In the genomic region with DNA sequence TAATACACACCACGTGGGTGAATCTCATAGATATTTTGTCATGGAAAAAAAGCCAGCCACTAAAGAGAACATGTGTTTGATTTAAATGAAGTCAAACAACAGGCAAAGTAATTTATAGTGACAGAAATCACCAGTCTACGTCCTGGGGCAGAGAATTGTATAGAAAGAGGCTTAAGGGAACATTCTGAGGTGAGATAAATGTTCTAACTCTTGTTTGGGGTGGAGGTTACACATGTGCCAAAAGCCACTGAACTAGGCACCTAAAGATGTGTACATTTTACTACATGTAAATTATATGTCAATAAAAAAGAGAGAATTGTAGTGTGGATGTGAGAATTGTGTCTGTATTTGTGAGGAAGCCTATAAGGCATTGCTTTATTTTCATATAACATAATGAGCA, we compare ENCODE assay signal across 39 cellular contexts.
"Had no signal": no experiment of that assay in that cellular context is flagged by ENCODE, and none has a peak within 500 bp of the region (broad histone marks: within the 10 kb centered on the region; RNA-seq: fewer than 3 reads in every experiment).

No MANE protein-coding gene starts in this region.

- H3K36me3 ChIP-seq: adrenal gland, ascending aorta, brain microvascular endothelial cell, breast epithelium, cardiac muscle cell had no signal

- H3K27ac Mint-ChIP-seq: activated naive CD4-positive, alpha-beta T cell treated with anti-CD3 and anti-CD28 coated beads for 36 hours; activated naive CD4-positive, alpha-beta T cell treated with anti-CD3 and anti-CD28 coated beads, Interleukin-2, amount 10 ng/mL, durations not matched to agents 7 days and 5 days; activated naive CD4-positive, alpha-beta T cell treated with anti-CD3 and anti-CD28 coated beads, Interleukin-2, amount 50 U/mL, for 24 hours; activated naive CD4-positive, alpha-beta T cell treated with anti-CD3 and anti-CD28 coated beads, Interleukin-2, amount 50 U/mL, for 72 hours; activated naive CD8-positive, alpha-beta T cell; activated naive CD8-positive, alpha-beta T cell treated with anti-CD3 and anti-CD28 coated beads for 36 hours; activated naive CD8-positive, alpha-beta T cell treated with anti-CD3 and anti-CD28 coated beads, Interleukin-2, amount 10 ng/mL, durations not matched to agents 7 days and 5 days; activated naive CD8-positive, alpha-beta T cell treated with anti-CD3 and anti-CD28 coated beads, Interleukin-2, amount 50 U/mL, for 24 hours; activated T-cell treated with anti-CD3 and anti-CD28 coated beads, Interleukin-2, amount 50 U/mL, for 24 hours; activated T-cell treated with anti-CD3 and anti-CD28 coated beads, Interleukin-2, amount 50 U/mL, for 72 hours; activated T-helper 1 cell treated with anti-CD3 and anti-CD28 coated beads, Interleukin-12 subunit alpha, Interleukin-12 subunit beta, Interleukin-2, Interleukin-4 antibody, amounts not matched to agents 30 ng/mL and 10 ng/mL and 1 ng/mL, durations not matched to agents 14 hours and 24 hours and 36 hours; activated T-helper 17 cell treated with anti-CD3 and anti-CD28 coated beads, Interleukin-2, amount 50 U/mL, for 72 hours; activated T-helper 2 cell treated with anti-CD3 and anti-CD28 coated beads, Interferon-gamma antibody, Interleukin-2, Interleukin-4, amounts not matched to agents 10 μg/mL and 5 μg/mL and 100 μg/mL, durations not matched to agents 14 hours and 24 hours and 36 hours had no signal

- H3K4me1 Mint-ChIP-seq: activated naive CD4-positive, alpha-beta T cell treated with anti-CD3 and anti-CD28 coated beads, Interleukin-2, amount 10 ng/mL, durations not matched to agents 7 days and 5 days; activated naive CD4-positive, alpha-beta T cell treated with anti-CD3 and anti-CD28 coated beads, Interleukin-2, amount 50 U/mL, for 24 hours; activated naive CD8-positive, alpha-beta T cell treated with anti-CD3 and anti-CD28 coated beads for 36 hours; activated naive CD8-positive, alpha-beta T cell treated with anti-CD3 and anti-CD28 coated beads, Interleukin-2, amount 10 ng/mL, durations not matched to agents 7 days and 5 days; activated naive CD8-positive, alpha-beta T cell treated with anti-CD3 and anti-CD28 coated beads, Interleukin-2, amount 50 U/mL, for 24 hours; activated T-helper 17 cell treated with anti-CD3 and anti-CD28 coated beads, Interleukin-2, amount 50 U/mL, for 72 hours; brain; central memory CD8-positive, alpha-beta T cell had no signal

- DNase-seq: activated effector memory CD4-positive, alpha-beta T cell treated with anti-CD3 and anti-CD28 coated beads, Interleukin-2, amount 50 U/mL, for 16 hours; activated effector memory CD4-positive, alpha-beta T cell treated with Interleukin-2 at 50 U/mL for 16 hours; activated gamma-delta T cell; activated gamma-delta T cell treated with Interleukin-2 at 50 U/mL for 16 hours; activated naive CD4-positive, alpha-beta T cell; activated naive CD4-positive, alpha-beta T cell treated with anti-CD3 and anti-CD28 coated beads for 36 hours; activated naive CD4-positive, alpha-beta T cell treated with anti-CD3 and anti-CD28 coated beads, Interleukin-2, amount 10 ng/mL, durations not matched to agents 7 days and 5 days; activated naive CD4-positive, alpha-beta T cell treated with anti-CD3 and anti-CD28 coated beads, Interleukin-2, amount 50 U/mL, for 16 hours; activated naive CD4-positive, alpha-beta T cell treated with Interleukin-2 at 50 U/mL for 16 hours; activated naive CD8-positive, alpha-beta T cell treated with anti-CD3 and anti-CD28 coated beads for 36 hours; activated naive CD8-positive, alpha-beta T cell treated with anti-CD3 and anti-CD28 coated beads, Interleukin-2, amount 10 ng/mL, durations not matched to agents 7 days and 5 days; activated naive CD8-positive, alpha-beta T cell treated with anti-CD3 and anti-CD28 coated beads, Interleukin-2, amount 50 U/mL, for 24 hours; activated T-cell treated with anti-CD3 and anti-CD28 coated beads, Interleukin-2, amount 50 U/mL, for 1 hour; activated T-cell treated with anti-CD3 and anti-CD28 coated beads, Interleukin-2, amount 50 U/mL, for 24 hours; activated T-cell treated with anti-CD3 and anti-CD28 coated beads, Interleukin-2, amount 50 U/mL, for 4 hours; activated T-cell treated with anti-CD3 and anti-CD28 coated beads, Interleukin-2, amount 50 U/mL, for 48 hours; activated T-cell treated with anti-CD3 and anti-CD28 coated beads, Interleukin-2, amount 50 U/mL, for 72 hours; adrenal gland; amniotic stem cell; amygdala; anterior cingulate cortex; aorta; body of pancreas; brain microvascular endothelial cell; caudate nucleus; central memory CD4-positive, alpha-beta T cell; cerebellar nuclear complex had no signal

- H3K4me3 ChIP-seq: adrenal gland, ascending aorta, body of pancreas, breast epithelium, cardiac muscle cell had no signal

- H3K27me3 Mint-ChIP-seq: activated naive CD4-positive, alpha-beta T cell treated with anti-CD3 and anti-CD28 coated beads, Interleukin-2, amount 10 ng/mL, durations not matched to agents 7 days and 5 days; activated naive CD4-positive, alpha-beta T cell treated with anti-CD3 and anti-CD28 coated beads, Interleukin-2, amount 50 U/mL, for 24 hours; activated naive CD8-positive, alpha-beta T cell treated with anti-CD3 and anti-CD28 coated beads, Interleukin-2, amount 10 ng/mL, durations not matched to agents 7 days and 5 days; activated naive CD8-positive, alpha-beta T cell treated with anti-CD3 and anti-CD28 coated beads, Interleukin-2, amount 50 U/mL, for 24 hours; activated T-cell treated with anti-CD3 and anti-CD28 coated beads, Interleukin-2, amount 50 U/mL, for 24 hours; activated T-helper 17 cell treated with anti-CD3 and anti-CD28 coated beads, Interleukin-2, amount 50 U/mL, for 72 hours; brain; central memory CD8-positive, alpha-beta T cell had no signal

- H3K9me3 ChIP-seq: adrenal gland, ascending aorta, body of pancreas, breast epithelium had no signal

- H3K36me3 Mint-ChIP-seq: activated naive CD4-positive, alpha-beta T cell treated with anti-CD3 and anti-CD28 coated beads, Interleukin-2, amount 10 ng/mL, durations not matched to agents 7 days and 5 days; activated naive CD4-positive, alpha-beta T cell treated with anti-CD3 and anti-CD28 coated beads, Interleukin-2, amount 50 U/mL, for 24 hours; activated naive CD4-positive, alpha-beta T cell treated with anti-CD3 and anti-CD28 coated beads, Interleukin-2, amount 50 U/mL, for 72 hours; activated naive CD8-positive, alpha-beta T cell; activated naive CD8-positive, alpha-beta T cell treated with anti-CD3 and anti-CD28 coated beads for 36 hours; activated naive CD8-positive, alpha-beta T cell treated with anti-CD3 and anti-CD28 coated beads, Interleukin-2, amount 10 ng/mL, durations not matched to agents 7 days and 5 days; brain had no signal

- H3K4me3 Mint-ChIP-seq: activated naive CD4-positive, alpha-beta T cell treated with anti-CD3 and anti-CD28 coated beads for 36 hours; activated naive CD4-positive, alpha-beta T cell treated with anti-CD3 and anti-CD28 coated beads, Interleukin-2, amount 10 ng/mL, durations not matched to agents 7 days and 5 days; activated naive CD4-positive, alpha-beta T cell treated with anti-CD3 and anti-CD28 coated beads, Interleukin-2, amount 50 U/mL, for 24 hours; activated naive CD8-positive, alpha-beta T cell; activated naive CD8-positive, alpha-beta T cell treated with anti-CD3 and anti-CD28 coated beads for 36 hours; activated naive CD8-positive, alpha-beta T cell treated with anti-CD3 and anti-CD28 coated beads, Interleukin-2, amount 10 ng/mL, durations not matched to agents 7 days and 5 days; activated naive CD8-positive, alpha-beta T cell treated with anti-CD3 and anti-CD28 coated beads, Interleukin-2, amount 50 U/mL, for 24 hours; activated T-cell treated with anti-CD3 and anti-CD28 coated beads, Interleukin-2, amount 50 U/mL, for 24 hours; activated T-cell treated with anti-CD3 and anti-CD28 coated beads, Interleukin-2, amount 50 U/mL, for 4 hours; activated T-cell treated with anti-CD3 and anti-CD28 coated beads, Interleukin-2, amount 50 U/mL, for 72 hours; activated T-helper 1 cell treated with anti-CD3 and anti-CD28 coated beads, Interleukin-12 subunit alpha, Interleukin-12 subunit beta, Interleukin-2, Interleukin-4 antibody, amounts not matched to agents 30 ng/mL and 10 ng/mL and 1 ng/mL, durations not matched to agents 14 hours and 24 hours and 36 hours; activated T-helper 17 cell treated with anti-CD3 and anti-CD28 coated beads, Interleukin-2, amount 50 U/mL, for 72 hours; brain; central memory CD8-positive, alpha-beta T cell had no signal

- H3K9me3 Mint-ChIP-seq: activated naive CD4-positive, alpha-beta T cell treated with anti-CD3 and anti-CD28 coated beads for 36 hours; activated naive CD4-positive, alpha-beta T cell treated with anti-CD3 and anti-CD28 coated beads, Interleukin-2, amount 10 ng/mL, durations not matched to agents 7 days and 5 days; activated naive CD4-positive, alpha-beta T cell treated with anti-CD3 and anti-CD28 coated beads, Interleukin-2, amount 50 U/mL, for 24 hours; activated naive CD4-positive, alpha-beta T cell treated with anti-CD3 and anti-CD28 coated beads, Interleukin-2, amount 50 U/mL, for 72 hours; activated naive CD8-positive, alpha-beta T cell treated with anti-CD3 and anti-CD28 coated beads for 36 hours; activated naive CD8-positive, alpha-beta T cell treated with anti-CD3 and anti-CD28 coated beads, Interleukin-2, amount 10 ng/mL, durations not matched to agents 7 days and 5 days; activated naive CD8-positive, alpha-beta T cell treated with anti-CD3 and anti-CD28 coated beads, Interleukin-2, amount 50 U/mL, for 24 hours; activated T-cell treated with anti-CD3 and anti-CD28 coated beads, Interleukin-2, amount 50 U/mL, for 24 hours; activated T-cell treated with anti-CD3 and anti-CD28 coated beads, Interleukin-2, amount 50 U/mL, for 4 hours; activated T-cell treated with anti-CD3 and anti-CD28 coated beads, Interleukin-2, amount 50 U/mL, for 72 hours; activated T-helper 1 cell treated with anti-CD3 and anti-CD28 coated beads, Interleukin-12 subunit alpha, Interleukin-12 subunit beta, Interleukin-2, Interleukin-4 antibody, amounts not matched to agents 30 ng/mL and 10 ng/mL and 1 ng/mL, durations not matched to agents 14 hours and 24 hours and 36 hours; activated T-helper 17 cell treated with anti-CD3 and anti-CD28 coated beads, Interleukin-2, amount 50 U/mL, for 72 hours; activated T-helper 2 cell treated with anti-CD3 and anti-CD28 coated beads, Interferon-gamma antibody, Interleukin-2, Interleukin-4, amounts not matched to agents 10 μg/mL and 5 μg/mL and 100 μg/mL, durations not matched to agents 14 hours and 24 hours and 36 hours; brain; central memory CD8-positive, alpha-beta T cell had no signal

- H3K4me1 ChIP-seq: adrenal gland, ascending aorta, body of pancreas, breast epithelium had no signal

- H3K27ac ChIP-seq: adrenal gland, ascending aorta, body of pancreas, brain microvascular endothelial cell, breast epithelium, cardiac muscle cell had no signal

- FAIRE-seq: bronchial epithelial cell had no signal

- H3K27me3 ChIP-seq: adrenal gland, ascending aorta, body of pancreas, brain microvascular endothelial cell, breast epithelium, cardiac muscle cell had no signal
